Comparison of ENCODE assay signal across 11 cellular contexts in the genomic region with DNA sequence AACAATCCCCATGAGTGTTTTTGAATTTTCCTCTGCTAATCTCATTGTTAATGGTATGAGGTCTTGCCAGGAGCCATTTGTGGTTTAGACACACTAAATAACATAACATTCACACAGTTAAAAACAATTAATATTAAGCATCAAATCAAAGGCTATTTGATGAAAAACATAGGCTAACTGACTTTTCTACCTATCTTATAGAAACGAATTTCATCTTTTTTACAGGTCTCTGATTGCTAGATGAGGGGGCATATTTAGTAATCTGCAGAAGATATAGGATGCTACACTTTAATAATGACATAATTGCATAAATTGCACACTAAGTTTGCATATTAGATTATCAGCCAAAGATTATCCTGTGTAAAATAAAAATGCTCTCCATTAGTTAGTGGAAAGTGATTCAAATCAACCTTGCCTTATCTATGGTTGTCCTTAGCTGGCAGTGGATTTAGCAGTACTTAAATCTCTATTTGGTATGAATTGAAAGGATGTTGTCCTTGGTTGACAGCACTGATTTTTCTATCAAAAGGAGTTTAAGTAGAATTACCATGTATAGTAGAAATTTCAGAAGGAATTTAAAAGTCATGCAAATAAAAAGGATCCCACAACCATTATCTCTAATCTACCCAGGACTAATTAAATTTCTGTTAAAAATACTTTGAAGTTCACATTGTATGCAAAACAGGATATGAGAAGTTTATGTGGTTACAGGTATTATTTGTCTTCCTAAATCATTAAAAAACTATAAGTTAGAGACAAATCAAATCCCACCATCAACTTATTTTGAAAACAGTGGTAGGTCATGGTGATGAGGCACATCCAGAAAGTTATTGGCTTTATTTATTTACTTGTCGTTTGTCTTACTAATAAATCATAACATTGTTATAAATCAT. TPM values are rescaled to one million over a fixed set of nuclear protein-coding genes. Genes with fewer than 3 reads are reported as not detected.
DNase-seq lines count a peak whose midpoint lies in the region; ATAC-seq and TF ChIP-seq lines count a peak whose summit lies in the region.
"Had no signal": no experiment of that assay in that cellular context is flagged by ENCODE, and none has a peak within 500 bp of the region (broad histone marks: within the 10 kb centered on the region; RNA-seq: fewer than 3 reads in every experiment).

No MANE protein-coding gene starts in this region.

- H4K91ac ChIP-seq in H9 (ENCODE audit: insufficient read length, low read depth, low read length) = no peak overlapping the region

- H4K8ac ChIP-seq in H9 (replicated peaks; ENCODE audit: insufficient read length, low read depth, low read length) = no peak overlapping the region

- no peaks in the 10 kb centered on the region for H3K9me3 ChIP-seq in CD8-positive, alpha-beta memory T cell (ENCODE audit: low read length)
- H3K9me3 ChIP-seq in H9 (ENCODE audit: control insufficient read depth, low read depth, low read length) = no peaks in the 10 kb centered on the region
- no peaks in the 10 kb centered on the region for H3K9me3 ChIP-seq in body of pancreas

- H3K4me1 ChIP-seq in CD8-positive, alpha-beta memory T cell (ENCODE audit: insufficient read depth, low read length) = no peaks in the 10 kb centered on the region
- 0 out of 2 replicates have a peak, but pooled peaks cover 3% of the 10 kb centered on the region for H3K4me1 ChIP-seq in H9 (ENCODE audit: insufficient read depth, low read length)
- peaks cover 4% of the 10 kb centered on the region for H3K4me1 ChIP-seq in body of pancreas

- peak overlapping the region in 6 of 8 donors; percentile 6 to 85 (median 48) for H3K27ac Mint-ChIP-seq in CD8-positive, alpha-beta memory T cell
- H3K27ac Mint-ChIP-seq in H9 = peak overlapping the region in 2 of 3 experiments; percentile 40 to 76; a peak in 3 of 7 replicates
- peak overlapping the region; percentile 5 for H3K27ac Mint-ChIP-seq in activated T-helper 2 cell treated with anti-CD3 and anti-CD28 coated beads, Interferon-gamma antibody, Interleukin-2, Interleukin-4, amounts not matched to agents 10 μg/mL and 5 μg/mL and 100 μg/mL, durations not matched to agents 14 hours and 24 hours and 36 hours
- H3K27ac Mint-ChIP-seq in natural killer cell = peak overlapping the region; percentile 70 to 71
- H3K27ac Mint-ChIP-seq: CD14-positive monocyte had no signal

- WGBS in H9 (ENCODE audit: extremely low coverage, insufficient read length, low lambda C conversion rate) = no CpG with 5 or more reads among the region's 2 CpGs
- WGBS in body of pancreas, 2 donors = 37% methylated on average over 2 of the region's 2 CpGs

- no peaks in the 10 kb centered on the region for H3K9me3 Mint-ChIP-seq in CD8-positive, alpha-beta memory T cell
- H3K9me3 Mint-ChIP-seq in H9 = no peaks in the 10 kb centered on the region
- H3K9me3 Mint-ChIP-seq in activated T-helper 2 cell treated with anti-CD3 and anti-CD28 coated beads, Interferon-gamma antibody, Interleukin-2, Interleukin-4, amounts not matched to agents 10 μg/mL and 5 μg/mL and 100 μg/mL, durations not matched to agents 14 hours and 24 hours and 36 hours = no peaks in the 10 kb centered on the region
- H3K9me3 Mint-ChIP-seq in natural killer cell = no peaks in the 10 kb centered on the region
- H3K9me3 Mint-ChIP-seq: CD14-positive monocyte had no signal

- no peaks in the 10 kb centered on the region for H3K27me3 ChIP-seq in CD8-positive, alpha-beta memory T cell (ENCODE audit: insufficient read depth, low read length, poor library complexity, severe bottlenecking)
- H3K27me3 ChIP-seq in H9 (ENCODE audit: insufficient read depth, low read length) = no peaks in the 10 kb centered on the region
- H3K27me3 ChIP-seq in body of pancreas = no peaks in the 10 kb centered on the region

- no peak overlapping the region for H3K14ac ChIP-seq in H9 (ENCODE audit: insufficient read depth, low read length)

- H2BK15ac ChIP-seq in H9 (ENCODE audit: low read depth, low read length) = no peak overlapping the region

- DNase-seq in CD8-positive, alpha-beta memory T cell = no peak
- no peak for DNase-seq in H9
- DNase-seq in activated T-helper 2 cell treated with anti-CD3 and anti-CD28 coated beads, Interferon-gamma antibody, Interleukin-2, Interleukin-4, amounts not matched to agents 10 μg/mL and 5 μg/mL and 100 μg/mL, durations not matched to agents 14 hours and 24 hours and 36 hours (ENCODE audit: low spot score) = no peak
- no peak for DNase-seq in natural killer cell
- no peak for DNase-seq in NCI-H82 (lab: John Stamatoyannopoulos, UW)
- no peak for DNase-seq in SKM-1 treated with dmso at 0.1 percent for 144 hours (lab: John Stamatoyannopoulos, UW; ENCODE audit: unreplicated experiment)
- no peak for DNase-seq in body of pancreas
- DNase-seq in GM10248 (ENCODE audit: extremely low spot score) = no peak
- DNase-seq: aorta, NCI-H226 had no signal

- H4K5ac ChIP-seq in H9 (ENCODE audit: insufficient read length, low read depth, low read length) = no peak overlapping the region

- H2AFZ ChIP-seq in H9 (ENCODE audit: low read length) = no peak overlapping the region

- CTCF ChIA-PET in CD8-positive, alpha-beta memory T cell (lab: Charles Lee) = no interaction called here
- CTCF ChIA-PET in GM10248 (lab: Yijun Ruan, JAX) = interaction anchor here (0.7 to 1.8 kb wide), 2 partner anchors 8 to 51 kb away, joined by 3 to 6 read pairs; no protein-coding TSS in a partner anchor

- no peak overlapping the region for H3K18ac ChIP-seq in H9 (ENCODE audit: insufficient read length, low read depth, low read length)

- no peak overlapping the region for H3T11ph ChIP-seq in H9 (ENCODE audit: low read length)

- intact Hi-C loops in activated T-helper 2 cell treated with anti-CD3 and anti-CD28 coated beads, Interferon-gamma antibody, Interleukin-2, Interleukin-4, amounts not matched to agents 10 μg/mL and 5 μg/mL and 100 μg/mL, durations not matched to agents 14 hours and 24 hours and 36 hours (cut with micrococcal nuclease) = loop anchor here (5.0 kb wide), 1 partner anchor 81 kb away; the partner anchor contains the start of gene IKZF2
- intact Hi-C loops in natural killer cell (cut with micrococcal nuclease) (no loop called here), body of pancreas (cut with DNase I) (no loop called here)

- H3K9ac ChIP-seq in H9 (ENCODE audit: extremely low read depth, insufficient read length, low read length) = no peak overlapping the region

- peaks cover 24 to 50% (median 27%) of the 10 kb centered on the region in 3 donors for H3K4me1 Mint-ChIP-seq in CD8-positive, alpha-beta memory T cell
- H3K4me1 Mint-ChIP-seq in H9 (peaks cover 23 to 28% of the 10 kb centered on the region in 2 experiments), natural killer cell (peaks cover 20 to 21% of the 10 kb centered on the region in 2 donors)
- peaks cover 25% of the 10 kb centered on the region for H3K4me1 Mint-ChIP-seq in activated T-helper 2 cell treated with anti-CD3 and anti-CD28 coated beads, Interferon-gamma antibody, Interleukin-2, Interleukin-4, amounts not matched to agents 10 μg/mL and 5 μg/mL and 100 μg/mL, durations not matched to agents 14 hours and 24 hours and 36 hours (ENCODE audit: low read depth)

- H2BK12ac ChIP-seq in H9 (ENCODE audit: insufficient read length, low read depth, low read length) = no peak overlapping the region

- TF ChIP-seq CTCF in H9 (conservative IDR thresholded peaks at IDR 0.05) (no peak), natural killer cell (IDR thresholded peaks at IDR 0.05) (no peak), body of pancreas (IDR thresholded peaks at IDR 0.05) (no peak), GM10248 (IDR thresholded peaks at IDR 0.05; ENCODE audit: control extremely low read depth, extremely low read depth, low read depth, missing control alignments) (no peak)

- H2BK5ac ChIP-seq in H9 (ENCODE audit: insufficient read length, low read length) = no peak overlapping the region

- no peak overlapping the region for H3K27ac ChIP-seq in CD8-positive, alpha-beta memory T cell (ENCODE audit: low read depth, low read length)
- H3K27ac ChIP-seq in H9 (ENCODE audit: insufficient read length, low read depth, low read length) (no peak overlapping the region), body of pancreas (no peak overlapping the region)

- no peaks in the 10 kb centered on the region for H4K20me1 ChIP-seq in H9 (ENCODE audit: control insufficient read depth, insufficient read depth, insufficient read length)

- H3K23ac ChIP-seq in H9 (ENCODE audit: insufficient read length, low read depth, low read length) = no peak overlapping the region

- no peak overlapping the region for H2BK120ac ChIP-seq in H9 (ENCODE audit: low read depth, low read length, poor library complexity, severe bottlenecking)

- TF ChIP-seq POLR2A in body of pancreas (IDR thresholded peaks at IDR 0.05) = no peak

- H3K4me2 ChIP-seq in H9 (ENCODE audit: insufficient read depth, insufficient read length, low read length) = peak overlapping the region; percentile 14

- no peaks in the 10 kb centered on the region for H3K23me2 ChIP-seq in H9 (ENCODE audit: insufficient read length, low read depth, low read length, poor library complexity, severe bottlenecking)

- POLR2A ChIA-PET in CD8-positive, alpha-beta memory T cell (lab: Charles Lee) = no interaction called here
- POLR2A ChIA-PET in GM10248 (lab: Yijun Ruan, JAX) = no interaction called here

- H3K4ac ChIP-seq in H9 (ENCODE audit: low read depth, low read length) = no peak overlapping the region

- no peak overlapping the region for H2AK5ac ChIP-seq in H9 (ENCODE audit: insufficient read length, low read length)

- H3K4me3 ChIP-seq in CD8-positive, alpha-beta memory T cell (ENCODE audit: low read length) = no peak overlapping the region
- no peak overlapping the region for H3K4me3 ChIP-seq in body of pancreas

- ATAC-seq in natural killer cell (no peak), body of pancreas (no peak)

- H3K79me1 ChIP-seq in H9 (ENCODE audit: insufficient read depth, low read depth, low read length, poor library complexity, severe bottlenecking) = no peaks in the 10 kb centered on the region

- H3K36me3 Mint-ChIP-seq in CD8-positive, alpha-beta memory T cell = no peaks in the 10 kb centered on the region
- H3K36me3 Mint-ChIP-seq in H9 (ENCODE audit: insufficient read depth in 1 of 3, low read depth in 3 of 3) (no peaks in the 10 kb centered on the region), natural killer cell (no peaks in the 10 kb centered on the region)
- H3K36me3 Mint-ChIP-seq in activated T-helper 2 cell treated with anti-CD3 and anti-CD28 coated beads, Interferon-gamma antibody, Interleukin-2, Interleukin-4, amounts not matched to agents 10 μg/mL and 5 μg/mL and 100 μg/mL, durations not matched to agents 14 hours and 24 hours and 36 hours (ENCODE audit: low read depth) = no peaks in the 10 kb centered on the region
- H3K36me3 Mint-ChIP-seq: CD14-positive monocyte had no signal

- H3K27me3 Mint-ChIP-seq in CD8-positive, alpha-beta memory T cell = peaks cover 5 to 15% of the 10 kb centered on the region in 2 donors
- H3K27me3 Mint-ChIP-seq in H9 (ENCODE audit: low read depth) = no peaks in the 10 kb centered on the region
- H3K27me3 Mint-ChIP-seq in activated T-helper 2 cell treated with anti-CD3 and anti-CD28 coated beads, Interferon-gamma antibody, Interleukin-2, Interleukin-4, amounts not matched to agents 10 μg/mL and 5 μg/mL and 100 μg/mL, durations not matched to agents 14 hours and 24 hours and 36 hours (ENCODE audit: low read depth) = peaks cover 22% of the 10 kb centered on the region
- peaks cover 4 to 18% of the 10 kb centered on the region in 2 donors for H3K27me3 Mint-ChIP-seq in natural killer cell (ENCODE audit: low read depth in 2 of 2)

- peak overlapping the region in 6 of 7 donors; percentile 30 to 65 (median 48) for H3K4me3 Mint-ChIP-seq in CD8-positive, alpha-beta memory T cell
- peak overlapping the region in 1 of 2 experiments; percentile 34; a peak in 3 of 5 replicates for H3K4me3 Mint-ChIP-seq in H9
- H3K4me3 Mint-ChIP-seq in activated T-helper 2 cell treated with anti-CD3 and anti-CD28 coated beads, Interferon-gamma antibody, Interleukin-2, Interleukin-4, amounts not matched to agents 10 μg/mL and 5 μg/mL and 100 μg/mL, durations not matched to agents 14 hours and 24 hours and 36 hours (ENCODE audit: low read depth) = peak overlapping the region; percentile 1
- peak overlapping the region; percentile 55 for H3K4me3 Mint-ChIP-seq in natural killer cell
- H3K4me3 Mint-ChIP-seq: CD14-positive monocyte had no signal

- H3K56ac ChIP-seq in H9 (ENCODE audit: insufficient read length, low read depth, low read length) = no peak overlapping the region

- H2BK20ac ChIP-seq in H9 (ENCODE audit: low read depth, low read length, poor library complexity, severe bottlenecking) = no peak overlapping the region

- H3K79me2 ChIP-seq in H9 (ENCODE audit: insufficient read depth, low read length) = no peaks in the 10 kb centered on the region

- no peaks in the 10 kb centered on the region for H3K36me3 ChIP-seq in CD8-positive, alpha-beta memory T cell (ENCODE audit: insufficient read depth, low read length)
- H3K36me3 ChIP-seq in body of pancreas (replicated peaks in 1 of 2; ENCODE audit: insufficient read depth in 1 of 2, low read depth in 2 of 2) = no peaks in the 10 kb centered on the region

RNA-seq across cellular contexts. Expression of gene SPAG16, which starts 50.6 kb away (rescaled TPM):
- total RNA-seq in CD8-positive, alpha-beta memory T cell = 1 to 10 TPM; 7.7 to 8.2 TPM
- polyA plus RNA-seq in CD8-positive, alpha-beta memory T cell = 15.3 TPM
- total RNA-seq in H9 (2021) (15.6 and 17.3 TPM in 2 replicates), natural killer cell (1 to 10 TPM; 3.5 to 5.8 (median 4.0) TPM), body of pancreas (10 to 100 TPM; 15.5 to 22.8 TPM)
- 7.5 and 8.0 TPM in 2 replicates for total RNA-seq in activated T-helper 2 cell treated with anti-CD3 and anti-CD28 coated beads, Interferon-gamma antibody, Interleukin-2, Interleukin-4, amounts not matched to agents 10 μg/mL and 5 μg/mL and 100 μg/mL, durations not matched to agents 14 hours and 24 hours and 36 hours

Comparison
In these comparisons a context has a peak if more than half of its experiments do, and no peak if none do; other contexts are left out.
1. H3K27ac Mint-ChIP-seq: peak in every context shown above with its lines; median percentile 70 in natural killer cell; 58 in H9; 48 in CD8-positive, alpha-beta memory T cell; 5 in activated T-helper 2 cell treated with anti-CD3 and anti-CD28 coated beads, Interferon-gamma antibody, Interleukin-2, Interleukin-4, amounts not matched to agents 10 μg/mL and 5 μg/mL and 100 μg/mL, durations not matched to agents 14 hours and 24 hours and 36 hours.